Comparison of ENCODE assay signal across 9 cellular contexts in genomic region chrX:15202458-15203177, GRCh38.
A peak's percentile ranks its signal among the peaks of the same experiment; 100 is the strongest.
DNase-seq lines count a peak whose midpoint lies in the region; ATAC-seq and TF ChIP-seq lines count a peak whose summit lies in the region.
"Had no signal": no experiment of that assay in that cellular context is flagged by ENCODE, and none has a peak within 500 bp of the region (broad histone marks: within the 10 kb centered on the region; RNA-seq: fewer than 3 reads in every experiment).

No MANE protein-coding gene starts in this region.

- no peak overlapping the region for H3K4me3 ChIP-seq in lower leg skin (ENCODE audit: low read depth, poor library complexity, severe bottlenecking)

- ATAC-seq in GM19395 (IDR thresholded peaks at IDR 0.05; ENCODE audit: unreplicated experiment): peak; percentile 41
- no peak for ATAC-seq in foreskin keratinocyte
- no peak for ATAC-seq in HG03159 (IDR thresholded peaks at IDR 0.05; ENCODE audit: unreplicated experiment)

- TF ChIP-seq CTCF in foreskin keratinocyte (conservative IDR thresholded peaks at IDR 0.05): no peak
- no peak for TF ChIP-seq CTCF in lower leg skin (IDR thresholded peaks at IDR 0.05)

- 39 to 52% methylated on average over 2 of the region's 2 CpGs for WGBS in lower leg skin, 2 donors

- no peaks in the 10 kb centered on the region for H3K4me1 ChIP-seq in foreskin keratinocyte

- intact Hi-C loops in lower leg skin (cut with DNase I; ENCODE audit: low total_unique reads): no loop called here

- no peak for TF ChIP-seq POLR2A in lower leg skin (IDR thresholded peaks at IDR 0.05)

- no peak overlapping the region for H3K27ac ChIP-seq in foreskin keratinocyte

- H3K27me3 ChIP-seq in foreskin keratinocyte: no peaks in the 10 kb centered on the region

- peak; percentile 62 for DNase-seq in Daoy (ENCODE audit: low read depth)
- peak; percentile 2 for DNase-seq in MV-4-11 (lab: John Stamatoyannopoulos, UW)
- peak; percentile 6 to 19 for DNase-seq in foreskin keratinocyte
- no peak for DNase-seq in lower leg skin (ENCODE audit: low spot score in 2 of 2)
- no peak for DNase-seq in COR-L47 (lab: John Stamatoyannopoulos, UW)
- no peak for DNase-seq in NCI-H2196 treated with DMSO at 0.1 percent for 48 hours (lab: John Stamatoyannopoulos, UW; ENCODE audit: unreplicated experiment)
- DNase-seq: occipital lobe had no signal

Comparison
In these comparisons a context has a peak if more than half of its experiments do, and no peak if none do; other contexts are left out.
1. DNase-seq: peak in Daoy (single experiment), MV-4-11 (single experiment) and foreskin keratinocyte (2 of 2); none in lower leg skin (0 of 2), COR-L47 (single experiment) and NCI-H2196 treated with DMSO at 0.1 percent for 48 hours (single experiment).